Comparison of ENCODE assay signal across 1 cellular context in genomic region chr13:58906329-58907007, GRCh38.
TF ChIP-seq lines count a peak whose summit lies in the region.

No MANE protein-coding gene starts in this region.

TF ChIP-seq in GM23338, 12 proteins besides CTCF, POLR2A, EP300 and RAD21 (continued from another document):
- TF ChIP-seq ZNF462 (CRISPR knock-in tag; IDR thresholded peaks at IDR 0.05), result no peak
